In the genomic region with DNA sequence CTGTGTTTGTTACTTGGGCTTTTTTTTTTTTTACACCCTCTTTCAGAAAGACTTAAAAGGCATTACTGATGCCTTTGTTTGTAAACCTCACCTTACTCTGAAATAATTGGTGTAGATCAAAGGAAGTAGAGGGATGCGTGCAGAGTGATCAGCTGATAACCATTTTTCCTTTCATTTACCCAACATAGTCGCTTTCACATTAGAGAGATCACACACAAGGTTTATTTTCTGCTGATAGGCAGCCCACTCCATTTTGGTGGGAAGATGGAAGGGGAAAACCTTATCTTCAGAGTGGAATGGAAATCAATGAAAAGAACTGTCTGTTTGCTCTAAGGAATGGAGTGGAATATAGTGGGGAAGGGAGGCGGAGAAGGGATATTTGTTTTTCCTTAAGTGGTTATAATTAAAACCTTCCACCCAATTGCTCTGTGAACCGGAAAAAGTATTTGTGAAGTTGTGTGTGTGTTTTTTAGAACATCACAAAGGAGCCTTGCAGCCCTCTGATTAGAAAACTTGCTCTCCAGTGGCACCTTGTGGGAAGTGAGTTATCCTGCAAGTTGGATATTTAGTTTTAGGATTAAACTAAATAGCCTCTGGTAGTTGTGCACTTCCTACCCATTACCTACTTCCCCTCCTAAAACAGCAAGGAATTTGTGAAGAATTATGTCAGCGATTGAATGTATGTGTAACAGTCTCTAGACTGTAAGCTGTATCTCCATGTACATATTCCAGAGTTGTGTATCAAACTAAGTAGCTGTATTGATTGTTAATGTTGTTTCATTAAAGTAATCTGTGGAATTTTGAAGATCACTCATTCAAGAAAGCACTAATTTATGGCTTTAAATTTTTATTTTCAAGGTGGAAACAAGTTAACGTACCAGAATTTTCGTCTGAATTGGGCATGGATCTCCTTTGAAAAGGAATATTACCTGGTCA, we compare ENCODE assay signal across 8 cellular contexts.
DNase-seq lines count a peak whose midpoint lies in the region; ATAC-seq, FAIRE-seq and TF ChIP-seq lines count a peak whose summit lies in the region.

No MANE protein-coding gene starts in this region.

- no peaks in the 10 kb centered on the region for H3K27me3 Mint-ChIP-seq in mesothelial cell of epicardium (ENCODE audit: low read depth)
- H3K27me3 Mint-ChIP-seq in activated T-helper 1 cell treated with anti-CD3 and anti-CD28 coated beads, Interleukin-12 subunit alpha, Interleukin-12 subunit beta, Interleukin-2, Interleukin-4 antibody, amounts not matched to agents 30 ng/mL and 10 ng/mL and 1 ng/mL, durations not matched to agents 14 hours and 24 hours and 36 hours (ENCODE audit: insufficient read depth), result peaks cover 3% of the 10 kb centered on the region

- FAIRE-seq in GM12891 (lab: Jason Lieb, UNC), result no peak

- H3K27ac Mint-ChIP-seq in mesothelial cell of epicardium, result peak overlapping the region; percentile 87
- H3K27ac Mint-ChIP-seq in activated T-helper 1 cell treated with anti-CD3 and anti-CD28 coated beads, Interleukin-12 subunit alpha, Interleukin-12 subunit beta, Interleukin-2, Interleukin-4 antibody, amounts not matched to agents 30 ng/mL and 10 ng/mL and 1 ng/mL, durations not matched to agents 14 hours and 24 hours and 36 hours, result no peak overlapping the region

- DNase-seq in AG09319 (ENCODE audit: extremely low read depth, low read depth) (peak; percentile 4), NCI-H446 treated with DMSO at 0.1 percent for 48 hours (lab: John Stamatoyannopoulos, UW) (peak; percentile 46), dedifferentiated amniotic fluid mesenchymal stem cell (ENCODE audit: extremely low spot score) (peak; percentile 49), mesothelial cell of epicardium (ENCODE audit: low spot score in 2 of 2, unreplicated experiment in 2 of 2) (no peak), GM12891 (ENCODE audit: insufficient read length, low spot score) (no peak)
- no peak for DNase-seq in activated T-helper 1 cell treated with anti-CD3 and anti-CD28 coated beads, Interleukin-12 subunit alpha, Interleukin-12 subunit beta, Interleukin-2, Interleukin-4 antibody, amounts not matched to agents 30 ng/mL and 10 ng/mL and 1 ng/mL, durations not matched to agents 14 hours and 24 hours and 36 hours (ENCODE audit: low spot score)

- ATAC-seq in GM18520 (IDR thresholded peaks at IDR 0.05; ENCODE audit: unreplicated experiment) (peak; percentile 53), GM19397 (IDR thresholded peaks at IDR 0.05; ENCODE audit: unreplicated experiment) (no peak)

- TF ChIP-seq POLR2A in GM12891 (IDR thresholded peaks at IDR 0.05; ENCODE audit: low read depth, low read length), result no peak

- TF ChIP-seq CTCF in AG09319 (IDR thresholded peaks at IDR 0.05; ENCODE audit: low read depth, low read length), result peak; percentile 55
- peak; percentile 69 for TF ChIP-seq CTCF in mesothelial cell of epicardium (IDR thresholded peaks at IDR 0.05; ENCODE audit: unreplicated experiment)

- peaks cover 12% of the 10 kb centered on the region for H3K36me3 Mint-ChIP-seq in mesothelial cell of epicardium
- H3K36me3 Mint-ChIP-seq in activated T-helper 1 cell treated with anti-CD3 and anti-CD28 coated beads, Interleukin-12 subunit alpha, Interleukin-12 subunit beta, Interleukin-2, Interleukin-4 antibody, amounts not matched to agents 30 ng/mL and 10 ng/mL and 1 ng/mL, durations not matched to agents 14 hours and 24 hours and 36 hours (ENCODE audit: low read depth), result no peaks in the 10 kb centered on the region

- H3K4me3 Mint-ChIP-seq in mesothelial cell of epicardium, result peak overlapping the region; percentile 31
- H3K4me3 Mint-ChIP-seq in activated T-helper 1 cell treated with anti-CD3 and anti-CD28 coated beads, Interleukin-12 subunit alpha, Interleukin-12 subunit beta, Interleukin-2, Interleukin-4 antibody, amounts not matched to agents 30 ng/mL and 10 ng/mL and 1 ng/mL, durations not matched to agents 14 hours and 24 hours and 36 hours, result no peak overlapping the region

- peaks cover 29% of the 10 kb centered on the region for H3K4me1 Mint-ChIP-seq in mesothelial cell of epicardium
- H3K4me1 Mint-ChIP-seq in activated T-helper 1 cell treated with anti-CD3 and anti-CD28 coated beads, Interleukin-12 subunit alpha, Interleukin-12 subunit beta, Interleukin-2, Interleukin-4 antibody, amounts not matched to agents 30 ng/mL and 10 ng/mL and 1 ng/mL, durations not matched to agents 14 hours and 24 hours and 36 hours (ENCODE audit: low read depth), result no peaks in the 10 kb centered on the region

- no peaks in the 10 kb centered on the region for H3K9me3 Mint-ChIP-seq in mesothelial cell of epicardium
- no peaks in the 10 kb centered on the region for H3K9me3 Mint-ChIP-seq in activated T-helper 1 cell treated with anti-CD3 and anti-CD28 coated beads, Interleukin-12 subunit alpha, Interleukin-12 subunit beta, Interleukin-2, Interleukin-4 antibody, amounts not matched to agents 30 ng/mL and 10 ng/mL and 1 ng/mL, durations not matched to agents 14 hours and 24 hours and 36 hours

- intact Hi-C loops in activated T-helper 1 cell treated with anti-CD3 and anti-CD28 coated beads, Interleukin-12 subunit alpha, Interleukin-12 subunit beta, Interleukin-2, Interleukin-4 antibody, amounts not matched to agents 30 ng/mL and 10 ng/mL and 1 ng/mL, durations not matched to agents 14 hours and 24 hours and 36 hours (cut with micrococcal nuclease), result no loop called here

TF ChIP-seq in GM12891, 5 proteins besides CTCF, POLR2A, EP300 and RAD21:
- no peak for TF ChIP-seq PAX5 (IDR thresholded peaks at IDR 0.05; ENCODE audit: insufficient read depth, low read length, severe bottlenecking)
- no peak for TF ChIP-seq TAF1 (IDR thresholded peaks at IDR 0.05; ENCODE audit: low read depth, low read length)
- no peak for TF ChIP-seq POLR2AphosphoS5 (IDR thresholded peaks at IDR 0.05; ENCODE audit: low read depth, low read length)

Comparison
In these comparisons a context has a peak if more than half of its experiments do, and no peak if none do; other contexts are left out.
1. DNase-seq: peak in AG09319 (single experiment), NCI-H446 treated with DMSO at 0.1 percent for 48 hours (single experiment) and dedifferentiated amniotic fluid mesenchymal stem cell (single experiment); none in mesothelial cell of epicardium (0 of 2), activated T-helper 1 cell treated with anti-CD3 and anti-CD28 coated beads, Interleukin-12 subunit alpha, Interleukin-12 subunit beta, Interleukin-2, Interleukin-4 antibody, amounts not matched to agents 30 ng/mL and 10 ng/mL and 1 ng/mL, durations not matched to agents 14 hours and 24 hours and 36 hours (single experiment) and GM12891 (single experiment).